ENCODE assay signal across 11 cellular contexts in the genomic region with DNA sequence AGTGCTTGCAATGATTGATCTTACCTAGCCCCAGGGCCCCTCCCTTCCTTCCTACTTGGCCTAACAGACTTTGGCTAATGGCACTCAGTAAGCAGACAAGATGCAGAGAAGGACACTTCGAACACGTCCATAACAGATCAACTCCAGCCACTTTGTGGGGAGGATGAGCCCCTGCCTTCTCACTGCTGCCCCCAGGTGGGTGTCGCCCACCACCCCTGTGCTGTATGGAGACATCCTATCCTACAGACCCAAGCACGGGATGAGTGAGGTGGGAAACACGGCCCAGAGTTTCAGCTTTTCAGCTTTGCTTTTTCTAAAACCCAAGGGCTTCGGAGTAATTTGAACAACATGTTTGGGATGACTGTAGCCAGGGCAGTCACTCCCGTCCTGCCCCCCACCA. TPM values are rescaled to one million over a fixed set of nuclear protein-coding genes. Genes with fewer than 3 reads are reported as not detected.
A peak's percentile ranks its signal among the peaks of the same experiment; 100 is the strongest.
DNase-seq lines count a peak whose midpoint lies in the region; ATAC-seq and TF ChIP-seq lines count a peak whose summit lies in the region.
"Had no signal": no experiment of that assay in that cellular context is flagged by ENCODE, and none has a peak within 500 bp of the region (broad histone marks: within the 10 kb centered on the region; RNA-seq: fewer than 3 reads in every experiment).

No MANE protein-coding gene starts in this region.

- no peak overlapping the region for H4K91ac ChIP-seq in H9 (ENCODE audit: insufficient read length, low read depth, low read length)

- no peak overlapping the region for H2AFZ ChIP-seq in H9 (ENCODE audit: low read length)

- H2BK120ac ChIP-seq in H9 (ENCODE audit: low read depth, low read length, poor library complexity, severe bottlenecking): no peak overlapping the region

- H3K9me3 Mint-ChIP-seq in CD8-positive, alpha-beta memory T cell: no peaks in the 10 kb centered on the region
- H3K9me3 Mint-ChIP-seq in H9: no peaks in the 10 kb centered on the region

- H3K4me1 ChIP-seq in CD8-positive, alpha-beta memory T cell (ENCODE audit: insufficient read depth, low read length): peaks cover 12% of the 10 kb centered on the region
- H3K4me1 ChIP-seq in H9 (ENCODE audit: insufficient read depth, low read length): peaks cover 8% of the 10 kb centered on the region; the same call in 1 of the 2 replicates
- no peaks in the 10 kb centered on the region for H3K4me1 ChIP-seq in breast epithelium
- H3K4me1 ChIP-seq in aorta (ENCODE audit: control insufficient read depth in 1 of 2, insufficient read depth in 2 of 2, low read length in 2 of 2): no peaks in the 10 kb centered on the region

- peaks cover 3% of the 10 kb centered on the region for H3K79me1 ChIP-seq in H9 (ENCODE audit: insufficient read depth, low read depth, low read length, poor library complexity, severe bottlenecking)

- H2BK20ac ChIP-seq in H9 (ENCODE audit: low read depth, low read length, poor library complexity, severe bottlenecking): no peak overlapping the region

- peaks cover 50 to 80% (median 71%) of the 10 kb centered on the region in 3 donors for H3K4me1 Mint-ChIP-seq in CD8-positive, alpha-beta memory T cell
- peaks cover 70 to 79% of the 10 kb centered on the region in 2 experiments for H3K4me1 Mint-ChIP-seq in H9

- H4K20me1 ChIP-seq in H9 (ENCODE audit: control insufficient read depth, insufficient read depth, insufficient read length): no peaks in the 10 kb centered on the region

- no peaks in the 10 kb centered on the region for H3K36me3 ChIP-seq in CD8-positive, alpha-beta memory T cell (ENCODE audit: insufficient read depth, low read length)
- H3K36me3 ChIP-seq in breast epithelium: no peaks in the 10 kb centered on the region
- H3K36me3 ChIP-seq in kidney epithelial cell (ENCODE audit: control insufficient read depth, insufficient read depth, low read length): no peaks in the 10 kb centered on the region
- no peaks in the 10 kb centered on the region for H3K36me3 ChIP-seq in aorta (ENCODE audit: control insufficient read depth in 1 of 2, insufficient read depth in 2 of 2, low read length in 1 of 2)

- no peak overlapping the region for H3K4ac ChIP-seq in H9 (ENCODE audit: low read depth, low read length)

- no peak for DNase-seq in CD8-positive, alpha-beta memory T cell
- DNase-seq in H9 (peak; percentile 61), breast epithelium (ENCODE audit: low spot score in 2 of 2) (no peak), kidney epithelial cell (ENCODE audit: low read depth) (no peak), UCSD-AML1 (lab: John Stamatoyannopoulos, UW; ENCODE audit: unreplicated experiment) (no peak), aorta (no peak), NCI-H2171 (lab: John Stamatoyannopoulos, UW) (no peak)
- DNase-seq in activated CD4-positive, CD25-positive, alpha-beta regulatory T cell (lab: John Stamatoyannopoulos, UW): no peak
- DNase-seq: mucosa of descending colon, NCI-H446 treated with DMSO at 0.1 percent for 48 hours had no signal

- peaks cover 7% of the 10 kb centered on the region for H3K23me2 ChIP-seq in H9 (ENCODE audit: insufficient read length, low read depth, low read length, poor library complexity, severe bottlenecking)

- no peak overlapping the region for H3K14ac ChIP-seq in H9 (ENCODE audit: insufficient read depth, low read length)

- no peak overlapping the region for H3K23ac ChIP-seq in H9 (ENCODE audit: insufficient read length, low read depth, low read length)

- H4K8ac ChIP-seq in H9 (replicated peaks; ENCODE audit: insufficient read length, low read depth, low read length): no peak overlapping the region

- H3K9ac ChIP-seq in H9 (ENCODE audit: extremely low read depth, insufficient read length, low read length): no peak overlapping the region

- H3K27me3 ChIP-seq in CD8-positive, alpha-beta memory T cell (ENCODE audit: insufficient read depth, low read length, poor library complexity, severe bottlenecking): no peaks in the 10 kb centered on the region
- H3K27me3 ChIP-seq in H9 (ENCODE audit: insufficient read depth, low read length) (no peaks in the 10 kb centered on the region), breast epithelium (no peaks in the 10 kb centered on the region), kidney epithelial cell (ENCODE audit: control insufficient read depth, insufficient read depth, low read length) (no peaks in the 10 kb centered on the region), aorta (ENCODE audit: control insufficient read depth in 1 of 2, insufficient read depth in 2 of 2, low read length in 1 of 2) (no peaks in the 10 kb centered on the region)

- H3K18ac ChIP-seq in H9 (ENCODE audit: insufficient read length, low read depth, low read length): no peak overlapping the region

- H3K27me3 Mint-ChIP-seq in CD8-positive, alpha-beta memory T cell: peaks cover 0 to 5% of the 10 kb centered on the region in 2 donors
- H3K27me3 Mint-ChIP-seq in H9 (ENCODE audit: low read depth): no peaks in the 10 kb centered on the region

- H3K4me2 ChIP-seq in H9 (ENCODE audit: insufficient read depth, insufficient read length, low read length): no peak overlapping the region

- no peak overlapping the region for H3K4me3 ChIP-seq in CD8-positive, alpha-beta memory T cell (ENCODE audit: low read length)
- H3K4me3 ChIP-seq in breast epithelium: no peak overlapping the region
- no peak overlapping the region for H3K4me3 ChIP-seq in kidney epithelial cell (ENCODE audit: low read depth, low read length)
- no peak overlapping the region for H3K4me3 ChIP-seq in aorta (ENCODE audit: low read length in 2 of 2)
- H3K4me3 ChIP-seq: mucosa of descending colon had no signal

- CTCF ChIA-PET in CD8-positive, alpha-beta memory T cell (lab: Charles Lee): no interaction called here

- H3K56ac ChIP-seq in H9 (ENCODE audit: insufficient read length, low read depth, low read length): no peak overlapping the region

- H3K27ac ChIP-seq in CD8-positive, alpha-beta memory T cell (ENCODE audit: low read depth, low read length): no peak overlapping the region
- H3K27ac ChIP-seq in H9 (ENCODE audit: insufficient read length, low read depth, low read length) (no peak overlapping the region), breast epithelium (peak overlapping the region; percentile 17 to 57), aorta (ENCODE audit: low read depth in 1 of 2, low read length in 2 of 2) (no peak overlapping the region)

- WGBS in H9 (ENCODE audit: extremely low coverage, insufficient read length, low lambda C conversion rate): no CpG with 5 or more reads among the region's 7 CpGs
- 87% methylated on average over 7 of the region's 7 CpGs for WGBS in aorta, 2 donors

- H3K36me3 Mint-ChIP-seq in CD8-positive, alpha-beta memory T cell: peaks cover 0 to 16% (median 0%) of the 10 kb centered on the region in 3 donors
- H3K36me3 Mint-ChIP-seq in H9 (ENCODE audit: insufficient read depth in 1 of 3, low read depth in 3 of 3): peaks cover 9 to 22% (median 9%) of the 10 kb centered on the region in 3 experiments; a peak in 6 of 7 replicates

- no peak overlapping the region for H2BK12ac ChIP-seq in H9 (ENCODE audit: insufficient read length, low read depth, low read length)

- no peak overlapping the region for H4K5ac ChIP-seq in H9 (ENCODE audit: insufficient read length, low read depth, low read length)

- TF ChIP-seq CTCF in H9 (conservative IDR thresholded peaks at IDR 0.05): peak; percentile 61
- no peak for TF ChIP-seq CTCF in breast epithelium (IDR thresholded peaks at IDR 0.05)
- TF ChIP-seq CTCF in kidney epithelial cell (IDR thresholded peaks at IDR 0.05; ENCODE audit: insufficient read depth, low read length, poor library complexity, severe bottlenecking): peak; percentile 38

- TF ChIP-seq POLR2A in breast epithelium (IDR thresholded peaks at IDR 0.05): no peak

- H3K9me3 ChIP-seq in CD8-positive, alpha-beta memory T cell (ENCODE audit: low read length): no peaks in the 10 kb centered on the region
- H3K9me3 ChIP-seq in H9 (ENCODE audit: control insufficient read depth, low read depth, low read length) (no peaks in the 10 kb centered on the region), breast epithelium (no peaks in the 10 kb centered on the region), aorta (ENCODE audit: control insufficient read depth, low read length) (no peaks in the 10 kb centered on the region)
- H3K9me3 ChIP-seq: mucosa of descending colon had no signal

- ATAC-seq in aorta (ENCODE audit: low FRiP score): no peak
- ATAC-seq: esophagus mucosa, mucosa of descending colon had no signal

- peak overlapping the region in 1 of 7 donors; percentile 2 for H3K4me3 Mint-ChIP-seq in CD8-positive, alpha-beta memory T cell
- peak overlapping the region in 1 of 2 experiments; percentile 41; a peak in 3 of 5 replicates for H3K4me3 Mint-ChIP-seq in H9

- H2BK15ac ChIP-seq in H9 (ENCODE audit: low read depth, low read length): no peak overlapping the region

- H3K27ac Mint-ChIP-seq in CD8-positive, alpha-beta memory T cell: peak overlapping the region in 6 of 8 donors; percentile 1 to 66 (median 28)
- H3K27ac Mint-ChIP-seq in H9: peak overlapping the region; percentile 14 to 95 (median 75); a peak in 5 of 7 replicates

- no peak overlapping the region for H2BK5ac ChIP-seq in H9 (ENCODE audit: insufficient read length, low read length)

- H3K79me2 ChIP-seq in H9 (ENCODE audit: insufficient read depth, low read length): peaks cover 84% of the 10 kb centered on the region

- POLR2A ChIA-PET in CD8-positive, alpha-beta memory T cell (lab: Charles Lee): no interaction called here

- intact Hi-C loops in breast epithelium (cut with DNase I; ENCODE audit: low total_unique reads) (no loop called here), aorta (cut with DNase I) (loop anchor here (5.0 to 10.0 kb wide), 3 partner anchors 68 to 525 kb away; no protein-coding TSS in a partner anchor)

- no peak overlapping the region for H2AK5ac ChIP-seq in H9 (ENCODE audit: insufficient read length, low read length)

- H3T11ph ChIP-seq in H9 (ENCODE audit: low read length): no peak overlapping the region

RNA-seq across cellular contexts. Expression of gene SLC7A1, which starts 5.5 kb away (rescaled TPM):
- 100 to 1,000 TPM; 152 to 161 TPM for total RNA-seq in CD8-positive, alpha-beta memory T cell
- 7.2 TPM for polyA plus RNA-seq in CD8-positive, alpha-beta memory T cell
- 109 TPM in 2 replicates for total RNA-seq in H9 (2021)
- 10 to 100 TPM in 2 of 3 donors, 1 to 10 TPM in 1; 6.6 to 15.4 (median 12.7) TPM for total RNA-seq in breast epithelium
- total RNA-seq in kidney epithelial cell: 79.3 and 91.5 TPM in 2 replicates
- total RNA-seq in aorta: 10 to 100 TPM; 29.3 to 52.1 TPM
- polyA plus RNA-seq in aorta: 1 to 10 TPM; 2.7 to 4.0 TPM

Comparison
In these comparisons a context has a peak if more than half of its experiments do, and no peak if none do; other contexts are left out.
1. H3K27ac ChIP-seq: peak in breast epithelium (2 of 2); none in CD8-positive, alpha-beta memory T cell (single experiment), H9 (single experiment) and aorta (0 of 2).
2. CTCF ChIP-seq: peak in H9 (single experiment) and kidney epithelial cell (single experiment); none in breast epithelium (0 of 3).